ENCODE assay signal across 1 cellular context in genomic region chr19:49770529-49770928, GRCh38.
TF ChIP-seq lines count a peak whose summit lies in the region.

No MANE protein-coding gene starts in this region.

TF ChIP-seq in WTC11, 78 proteins besides CTCF, POLR2A, EP300 and RAD21 (continued from another document):
- no peak for TF ChIP-seq ZNF396 (CRISPR knock-in tag; IDR thresholded peaks at IDR 0.05; ENCODE audit: borderline replicate concordance)
